Comparison of ENCODE assay signal across 20 cellular contexts in the genomic region with DNA sequence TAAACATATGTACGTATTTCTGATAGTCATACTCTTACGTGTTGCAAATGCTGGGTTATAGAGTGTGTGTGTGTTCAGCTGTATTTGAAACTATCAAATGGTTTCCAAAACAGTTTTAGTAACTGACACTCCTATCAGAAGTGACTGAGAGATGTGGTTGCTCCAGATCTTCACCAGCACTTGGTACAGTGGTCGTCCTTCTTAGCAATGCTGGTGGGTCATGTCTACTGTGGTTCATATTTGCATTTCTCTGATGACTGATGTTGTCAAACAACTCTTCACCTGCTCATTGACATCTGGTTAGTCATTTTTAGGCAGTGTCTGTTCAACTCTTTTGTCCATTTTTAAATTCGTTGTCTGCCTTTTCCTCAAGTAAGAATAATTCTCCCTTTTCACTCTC.
DNase-seq lines count a peak whose midpoint lies in the region; ATAC-seq and FAIRE-seq lines count a peak whose summit lies in the region.
"Had no signal": no experiment of that assay in that cellular context is flagged by ENCODE, and none has a peak within 500 bp of the region (broad histone marks: within the 10 kb centered on the region; RNA-seq: fewer than 3 reads in every experiment).

No MANE protein-coding gene starts in this region.

- ATAC-seq in GM19463 (IDR thresholded peaks at IDR 0.05; ENCODE audit: unreplicated experiment): peak; percentile 28
- peak; percentile 44 for ATAC-seq in HG02798 (IDR thresholded peaks at IDR 0.05; ENCODE audit: poor library complexity, unreplicated experiment)
- ATAC-seq in HG03378 (IDR thresholded peaks at IDR 0.05; ENCODE audit: unreplicated experiment): peak; percentile 29
- ATAC-seq: A549, PC-3 had no signal

- DNase-seq in GM18507 (ENCODE audit: extremely low spot score, insufficient read length, low read depth) (no peak), cortex of kidney (lab: John Stamatoyannopoulos, UW) (no peak), C1 segment of cervical spinal cord (lab: John Stamatoyannopoulos, UW) (no peak)
- no peak for DNase-seq in activated CD8-positive, alpha-beta memory T cell treated with anti-CD3 and anti-CD28 coated beads, Interleukin-2, amount 50 U/mL, for 4 hours
- no peak for DNase-seq in stimulated activated CD4-positive, alpha-beta T cell treated with anti-CD3 and anti-CD28 coated beads, Interleukin-4, amount 100 ng/mL, for 4 hours
- DNase-seq: activated CD8-positive, alpha-beta memory T cell treated with anti-CD3 and anti-CD28 coated beads for 24 hours; activated naive CD4-positive, alpha-beta T cell treated with anti-CD3 and anti-CD28 coated beads for 36 hours; activated T-cell treated with anti-CD3 and anti-CD28 coated beads, Interleukin-2, amount 50 U/mL, for 48 hours; NCI-H2029; NCI-H446; PC-3; SHP77 treated with DMSO at 0.1 percent for 48 hours; sigmoid colon had no signal

- peak; percentile 58 for FAIRE-seq in GM18507 (lab: Jason Lieb, UNC)
- FAIRE-seq: endometrium, keratinocyte, urothelium cell line had no signal
